1 cellular context compared by ENCODE assay signal in genomic region chr2:65049010-65049639, GRCh38.
TF ChIP-seq lines count a peak whose summit lies in the region.

No MANE protein-coding gene starts in this region.

TF ChIP-seq in K562, 482 proteins besides CTCF, POLR2A, EP300 and RAD21 (continued from another document):
- TF ChIP-seq CEBPG (CRISPR knock-in tag; IDR thresholded peaks at IDR 0.05) (peak; percentile 71), CEBPG (tag; conservative IDR thresholded peaks at IDR 0.05 in 1 of 2, IDR thresholded peaks at IDR 0.05 in 1 of 2) (peak in 1 of 2 experiments; percentile 50; a peak in 1 of 4 replicates), GTF2E2 (tag; IDR thresholded peaks at IDR 0.05) (no peak), THAP7 (CRISPR knock-in tag; IDR thresholded peaks at IDR 0.05) (no peak), ZNF121 (CRISPR knock-in tag; conservative IDR thresholded peaks at IDR 0.05) (no peak), MYC (IDR thresholded peaks at IDR 0.05; ENCODE audit: low read depth, low read length) (0 out of 2 replicates have a peak, but pooled peaks have one; percentile 15), MYC (CRISPR knock-in tag; IDR thresholded peaks at IDR 0.05; ENCODE audit: borderline replicate concordance, low read depth) (no peak), SMARCC2 (IDR thresholded peaks at IDR 0.05; ENCODE audit: low read depth) (no peak), BDP1 (IDR thresholded peaks at IDR 0.05; ENCODE audit: insufficient read depth, insufficient read length) (no peak), ZNF609 (CRISPR knock-in tag; IDR thresholded peaks at IDR 0.05; ENCODE audit: borderline replicate concordance) (no peak), CREB1 (IDR thresholded peaks at IDR 0.05) (no peak), CREB1 (CRISPR knock-in tag; IDR thresholded peaks at IDR 0.05) (peak; percentile 39; the same call in 1 of the 2 replicates), ATF3 (IDR thresholded peaks at IDR 0.05) (peak; percentile 42; the same call in 1 of the 2 replicates), ATF3 (CRISPR knock-in tag; conservative IDR thresholded peaks at IDR 0.05) (no peak), ATF7 (IDR thresholded peaks at IDR 0.05) (peak; percentile 54; the same call in 1 of the 2 replicates), BMI1 (IDR thresholded peaks at IDR 0.05; ENCODE audit: low read length) (no peak), RUNX1 (IDR thresholded peaks at IDR 0.05; ENCODE audit: low read depth) (no peak), ZNF316 (IDR thresholded peaks at IDR 0.05) (no peak), TOE1 (IDR thresholded peaks at IDR 0.05; ENCODE audit: borderline replicate concordance) (no peak), TOE1 (CRISPR knock-in tag; IDR thresholded peaks at IDR 0.05; ENCODE audit: borderline replicate concordance, low read depth) (no peak), DPF2 (IDR thresholded peaks at IDR 0.05) (no peak), SMARCA5 (IDR thresholded peaks at IDR 0.05) (no peak), TAF9B (IDR thresholded peaks at IDR 0.05; ENCODE audit: partially characterized antibody) (no peak), CTBP1 (IDR thresholded peaks at IDR 0.05; ENCODE audit: borderline replicate concordance) (no peak), FOXM1 (IDR thresholded peaks at IDR 0.05; ENCODE audit: low read depth) (no peak), FOXM1 (CRISPR knock-in tag; IDR thresholded peaks at IDR 0.05; ENCODE audit: low read depth) (no peak), GATAD2A (IDR thresholded peaks at IDR 0.05) (no peak), POLR2AphosphoS2 (IDR thresholded peaks at IDR 0.05; ENCODE audit: low read length) (no peak), ZNF354B (CRISPR knock-in tag; IDR thresholded peaks at IDR 0.05) (no peak), ARID2 (IDR thresholded peaks at IDR 0.05) (no peak)
TF ChIP-seq in K562: peak in this region for 5.
